8 cellular contexts compared by ENCODE assay signal in genomic region chr12:67991158-67991557, GRCh38.
DNase-seq lines count a peak whose midpoint lies in the region; ATAC-seq and FAIRE-seq lines count a peak whose summit lies in the region.

No MANE protein-coding gene starts in this region.

- peak; percentile 88 for FAIRE-seq in GM19239 (lab: Jason Lieb, UNC)

- peak; percentile 49 for ATAC-seq in HG03039 (IDR thresholded peaks at IDR 0.05; ENCODE audit: unreplicated experiment)

- DNase-seq in GM19239 (ENCODE audit: insufficient read length, low spot score) (no peak), NCI-H2029 treated with DMSO at 0.1 percent for 48 hours (lab: John Stamatoyannopoulos, UW) (no peak), posterior cingulate gyrus (no peak), NCI-H146 (lab: John Stamatoyannopoulos, UW) (no peak), UCSD-AML1 (lab: John Stamatoyannopoulos, UW; ENCODE audit: unreplicated experiment) (no peak)
- peak; percentile 9 for DNase-seq in activated CD8-positive, alpha-beta memory T cell treated with anti-CD3 and anti-CD28 coated beads, Interleukin-2, amount 50 U/mL, for 24 hours (ENCODE audit: extremely low read depth)
- DNase-seq in stimulated activated CD4-positive, alpha-beta T cell treated with anti-CD3 and anti-CD28 coated beads, TNF-alpha, amount 100 ng/mL, for 4 hours (ENCODE audit: low read depth in 3 of 3), result peak in 2 of 3 experiments; percentile 5 to 10

- intact Hi-C loops in posterior cingulate gyrus (cut with DNase I), result no loop called here

Comparison
In these comparisons a context has a peak if more than half of its experiments do, and no peak if none do; other contexts are left out.
1. DNase-seq: peak in activated CD8-positive, alpha-beta memory T cell treated with anti-CD3 and anti-CD28 coated beads, Interleukin-2, amount 50 U/mL, for 24 hours (single experiment) and stimulated activated CD4-positive, alpha-beta T cell treated with anti-CD3 and anti-CD28 coated beads, TNF-alpha, amount 100 ng/mL, for 4 hours (2 of 3); none in GM19239 (single experiment), NCI-H2029 treated with DMSO at 0.1 percent for 48 hours (single experiment), posterior cingulate gyrus (0 of 10), NCI-H146 (single experiment) and UCSD-AML1 (single experiment).